19 cellular contexts compared by ENCODE assay signal in genomic region chr18:30135938-30136337, GRCh38.
"Had no signal": no experiment of that assay in that cellular context is flagged by ENCODE, and none has a peak within 500 bp of the region (broad histone marks: within the 10 kb centered on the region; RNA-seq: fewer than 3 reads in every experiment).

No MANE protein-coding gene starts in this region.

- H3K36me3 Mint-ChIP-seq: naive thymus-derived CD4-positive, alpha-beta T cell; stimulated activated effector memory CD8-positive, alpha-beta T cell treated with anti-CD3 and anti-CD28 coated beads, Interleukin-12 subunit alpha, Interleukin-12 subunit beta, amount 100 ng/mL, for 72 hours; type B pancreatic cell had no signal

- H3K4me1 ChIP-seq: foreskin keratinocyte, psoas muscle, right lobe of liver, suprapubic skin, thyroid gland had no signal

- H2AFZ ChIP-seq: hepatocyte had no signal

- FAIRE-seq: urothelium cell line had no signal

- ATAC-seq: effector memory CD8-positive, alpha-beta T cell; foreskin keratinocyte; naive thymus-derived CD4-positive, alpha-beta T cell; psoas muscle; right lobe of liver; stimulated activated effector memory CD8-positive, alpha-beta T cell treated with anti-CD3 and anti-CD28 coated beads, Interleukin-12 subunit alpha, Interleukin-12 subunit beta, amount 100 ng/mL, for 72 hours; stimulated activated naive CD8-positive, alpha-beta T cell treated with anti-CD3 and anti-CD28 coated beads, Interleukin-15, Interleukin-2, amounts not matched to agents 100 U/mL and 50 U/mL, for 24 hours had no signal

- H3K27me3 ChIP-seq: foreskin keratinocyte, hepatocyte, neutrophil, right lobe of liver, suprapubic skin, thyroid gland had no signal

- H3K79me2 ChIP-seq: hepatocyte had no signal

- DNase-seq: effector memory CD8-positive, alpha-beta T cell; erythroblast; head of caudate nucleus; naive thymus-derived CD4-positive, alpha-beta T cell; psoas muscle; retina; right lobe of liver; stimulated activated CD4-positive, alpha-beta T cell treated with anti-CD3 and anti-CD28 coated beads, Interleukin-4, amount 100 ng/mL, for 1 hour; stimulated activated CD8-positive, alpha-beta memory T cell treated with anti-CD3 and anti-CD28 coated beads, Interleukin-4, amount 100 ng/mL, for 48 hours; stimulated activated naive CD8-positive, alpha-beta T cell treated with anti-CD3 and anti-CD28 coated beads, Interleukin-15, Interleukin-2, amounts not matched to agents 100 U/mL and 50 U/mL, for 24 hours; thyroid gland had no signal

- H3K4me1 Mint-ChIP-seq: naive thymus-derived CD4-positive, alpha-beta T cell; stimulated activated effector memory CD8-positive, alpha-beta T cell treated with anti-CD3 and anti-CD28 coated beads, Interleukin-12 subunit alpha, Interleukin-12 subunit beta, amount 100 ng/mL, for 72 hours had no signal

- H3K4me3 ChIP-seq: hepatocyte, psoas muscle, right lobe of liver, suprapubic skin, thyroid gland had no signal

- H3K27ac Mint-ChIP-seq: dendritic cell treated with granulocyte-macrophage colony-stimulating factor and Interleukin-4, amounts not matched to agents 40 ng/mL and 50 ng/mL, for 4 days; effector memory CD8-positive, alpha-beta T cell; naive thymus-derived CD4-positive, alpha-beta T cell; stimulated activated effector memory CD8-positive, alpha-beta T cell treated with anti-CD3 and anti-CD28 coated beads, Interleukin-12 subunit alpha, Interleukin-12 subunit beta, amount 100 ng/mL, for 72 hours; type B pancreatic cell had no signal

- H3K4me3 Mint-ChIP-seq: dendritic cell treated with granulocyte-macrophage colony-stimulating factor and Interleukin-4, amounts not matched to agents 40 ng/mL and 50 ng/mL, for 4 days; effector memory CD8-positive, alpha-beta T cell; naive thymus-derived CD4-positive, alpha-beta T cell; stimulated activated effector memory CD8-positive, alpha-beta T cell treated with anti-CD3 and anti-CD28 coated beads, Interleukin-12 subunit alpha, Interleukin-12 subunit beta, amount 100 ng/mL, for 72 hours; type B pancreatic cell had no signal

- H3K36me3 ChIP-seq: neutrophil, right lobe of liver, suprapubic skin, thyroid gland had no signal

- H3K9me3 ChIP-seq: neutrophil, psoas muscle, right lobe of liver, thyroid gland had no signal

- H3K4me2 ChIP-seq: hepatocyte had no signal

- H3K27ac ChIP-seq: foreskin keratinocyte, hepatocyte, neutrophil, psoas muscle, right lobe of liver, suprapubic skin, thyroid gland had no signal

- H3K27me3 Mint-ChIP-seq: dendritic cell treated with granulocyte-macrophage colony-stimulating factor and Interleukin-4, amounts not matched to agents 40 ng/mL and 50 ng/mL, for 4 days; effector memory CD8-positive, alpha-beta T cell; naive thymus-derived CD4-positive, alpha-beta T cell; type B pancreatic cell had no signal
